ENCODE assay signal across 28 cellular contexts in genomic region chr4:138686078-138686477, GRCh38.
A peak's percentile ranks its signal among the peaks of the same experiment; 100 is the strongest.
DNase-seq lines count a peak whose midpoint lies in the region; ATAC-seq and TF ChIP-seq lines count a peak whose summit lies in the region.
"Had no signal": no experiment of that assay in that cellular context is flagged by ENCODE, and none has a peak within 500 bp of the region (broad histone marks: within the 10 kb centered on the region; RNA-seq: fewer than 3 reads in every experiment).

No MANE protein-coding gene starts in this region.

- no peaks in the 10 kb centered on the region for H3K27me3 ChIP-seq in AG04450 (ENCODE audit: control insufficient read depth, insufficient read depth, low read length)
- peaks cover 10% of the 10 kb centered on the region for H3K27me3 ChIP-seq in foreskin keratinocyte
- H3K27me3 ChIP-seq in lower lobe of right lung (ENCODE audit: low read depth), result no peaks in the 10 kb centered on the region
- H3K27me3 ChIP-seq: tibial artery had no signal

- ATAC-seq in foreskin keratinocyte (peak; percentile 48), lower lobe of right lung (peak; percentile 19 to 33), HG02870 (IDR thresholded peaks at IDR 0.05; ENCODE audit: unreplicated experiment) (no peak), HG02852 (IDR thresholded peaks at IDR 0.05; ENCODE audit: unreplicated experiment) (no peak)
- ATAC-seq: activated T-cell treated with anti-CD3 and anti-CD28 coated beads, Interleukin-2, amount 50 U/mL, for 72 hours; CD8-positive, alpha-beta T cell; effector memory CD8-positive, alpha-beta T cell; HCT116; naive thymus-derived CD4-positive, alpha-beta T cell; Panc1; stimulated activated naive CD8-positive, alpha-beta T cell treated with anti-CD3 and anti-CD28 coated beads, Interleukin-15, amount 100 ng/mL, for 72 hours; WTC11 had no signal

- no peak for DNase-seq in AG04450 (ENCODE audit: low read depth, low spot score)
- peak; percentile 26 to 30 for DNase-seq in NCI-H1930 (lab: John Stamatoyannopoulos, UW)
- no peak for DNase-seq in foreskin keratinocyte
- no peak for DNase-seq in lower lobe of right lung
- DNase-seq in NCI-H2029 (lab: John Stamatoyannopoulos, UW), result no peak
- DNase-seq in HT-29 (ENCODE audit: low spot score), result no peak
- DNase-seq: activated CD4-positive, alpha-beta T cell treated with anti-CD3 and anti-CD28 coated beads, Interleukin-2, amount 10 ng/mL, durations not matched to agents 7 days and 5 days; activated naive CD4-positive, alpha-beta T cell treated with Interleukin-2 at 50 U/mL for 16 hours; activated T-cell treated with anti-CD3 and anti-CD28 coated beads, Interleukin-2, amount 50 U/mL, for 72 hours; adrenal gland; CD8-positive, alpha-beta T cell; DMS153; effector memory CD8-positive, alpha-beta T cell; erythroblast; immature natural killer cell; naive thymus-derived CD4-positive, alpha-beta T cell; NCI-H187; NCI-H69; stimulated activated CD4-positive, alpha-beta T cell treated with anti-CD3 and anti-CD28 coated beads, Interleukin-1b, Interleukin-23, amount 100 ng/mL, for 48 hours; stimulated activated CD8-positive, alpha-beta memory T cell treated with anti-CD3 and anti-CD28 coated beads, Interleukin-4, amount 100 ng/mL, for 48 hours; stimulated activated naive CD8-positive, alpha-beta T cell treated with anti-CD3 and anti-CD28 coated beads, Interleukin-15, amount 100 ng/mL, for 72 hours; tibial artery had no signal

- intact Hi-C loops in lower lobe of right lung (cut with DNase I), result no loop called here

- H3K27ac ChIP-seq in AG04450 (ENCODE audit: low read depth, low read length), result no peak overlapping the region
- no peak overlapping the region for H3K27ac ChIP-seq in foreskin keratinocyte
- H3K27ac ChIP-seq in lower lobe of right lung, result no peak overlapping the region
- H3K27ac ChIP-seq: adrenal gland had no signal

- no peaks in the 10 kb centered on the region for H3K36me3 ChIP-seq in lower lobe of right lung
- H3K36me3 ChIP-seq: adrenal gland, tibial artery had no signal

- peak; percentile 20 for TF ChIP-seq CTCF in AG04450 (IDR thresholded peaks at IDR 0.05; ENCODE audit: low read depth, low read length)
- TF ChIP-seq CTCF in foreskin keratinocyte (conservative IDR thresholded peaks at IDR 0.05), result no peak
- no peak for TF ChIP-seq CTCF in lower lobe of right lung (IDR thresholded peaks at IDR 0.05)

- no peak overlapping the region for H3K4me3 ChIP-seq in AG04450 (ENCODE audit: low read depth, low read length)
- no peak overlapping the region for H3K4me3 ChIP-seq in lower lobe of right lung
- H3K4me3 ChIP-seq: adrenal gland, smooth muscle cell, tibial artery had no signal

- no peaks in the 10 kb centered on the region for H3K9me3 ChIP-seq in AG04450 (ENCODE audit: control insufficient read depth, insufficient read depth, low read length)
- H3K9me3 ChIP-seq in lower lobe of right lung, result no peaks in the 10 kb centered on the region
- H3K9me3 ChIP-seq: adrenal gland, tibial artery had no signal

- H3K4me1 ChIP-seq in foreskin keratinocyte, result no peaks in the 10 kb centered on the region
- H3K4me1 ChIP-seq in lower lobe of right lung, result no peaks in the 10 kb centered on the region
- H3K4me1 ChIP-seq: adrenal gland had no signal

- POLR2A ChIA-PET in AG04450 (lab: Yijun Ruan, JAX), result no interaction called here

- CTCF ChIA-PET in AG04450 (lab: Charles Lee), result no interaction called here

Comparison
In these comparisons a context has a peak if more than half of its experiments do, and no peak if none do; other contexts are left out.
1. DNase-seq: peak in NCI-H1930 (2 of 2); none in AG04450 (single experiment), foreskin keratinocyte (0 of 2), lower lobe of right lung (single experiment), NCI-H2029 (single experiment) and HT-29 (single experiment).
2. ATAC-seq: peak in foreskin keratinocyte (single experiment) and lower lobe of right lung (2 of 2); none in HG02870 (single experiment) and HG02852 (single experiment).